Comparison of ENCODE assay signal across 1 cellular context in genomic region chr17:76072149-76072858, GRCh38.
TF ChIP-seq lines count a peak whose summit lies in the region.

TSS of gene SRP68 (minus strand) at chr17:76072517. CDS start at chr17:76072491, 26 bp downstream.

TF ChIP-seq in H1, 55 proteins besides CTCF, POLR2A, EP300 and RAD21:
- no peak for TF ChIP-seq SRF (IDR thresholded peaks at IDR 0.05; ENCODE audit: low read depth, low read length)
- no peak for TF ChIP-seq SIRT6 (IDR thresholded peaks at IDR 0.05; ENCODE audit: low read length)
- peak; percentile 97 for TF ChIP-seq MAX (IDR thresholded peaks at IDR 0.05)
- no peak for TF ChIP-seq BCL11A (IDR thresholded peaks at IDR 0.05; ENCODE audit: low read depth in 2 of 2, low read length in 2 of 2)
- no peak for TF ChIP-seq RFX5 (IDR thresholded peaks at IDR 0.05; ENCODE audit: borderline replicate concordance, low read depth, low read length)
- no peak for TF ChIP-seq GTF2F1 (IDR thresholded peaks at IDR 0.05; ENCODE audit: borderline replicate concordance, low read depth, low read length)
- TF ChIP-seq ASH2L (IDR thresholded peaks at IDR 0.05; ENCODE audit: low read length) = peak; percentile 95
- TF ChIP-seq, protein P1, sequence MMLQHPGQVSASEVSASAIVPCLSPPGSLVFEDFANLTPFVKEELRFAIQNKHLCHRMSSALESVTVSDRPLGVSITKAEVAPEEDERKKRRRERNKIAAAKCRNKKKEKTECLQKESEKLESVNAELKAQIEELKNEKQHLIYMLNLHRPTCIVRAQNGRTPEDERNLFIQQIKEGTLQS (IDR thresholded peaks at IDR 0.05; ENCODE audit: insufficient read depth, low read depth, low read length) = no peak
- TF ChIP-seq MAFK (IDR thresholded peaks at IDR 0.05; ENCODE audit: low read depth, low read length) = no peak
- TF ChIP-seq KDM5A (IDR thresholded peaks at IDR 0.05; ENCODE audit: low read length) = no peak
- no peak for TF ChIP-seq FOSL1 (IDR thresholded peaks at IDR 0.05; ENCODE audit: insufficient read depth, low read depth, low read length)
- TF ChIP-seq CHD2 (IDR thresholded peaks at IDR 0.05; ENCODE audit: low read length) = no peak
- TF ChIP-seq E2F6 (IDR thresholded peaks at IDR 0.05) = peak; percentile 91
- TF ChIP-seq BRCA1 (IDR thresholded peaks at IDR 0.05; ENCODE audit: low read depth, low read length) = no peak
- TF ChIP-seq, protein P2, sequence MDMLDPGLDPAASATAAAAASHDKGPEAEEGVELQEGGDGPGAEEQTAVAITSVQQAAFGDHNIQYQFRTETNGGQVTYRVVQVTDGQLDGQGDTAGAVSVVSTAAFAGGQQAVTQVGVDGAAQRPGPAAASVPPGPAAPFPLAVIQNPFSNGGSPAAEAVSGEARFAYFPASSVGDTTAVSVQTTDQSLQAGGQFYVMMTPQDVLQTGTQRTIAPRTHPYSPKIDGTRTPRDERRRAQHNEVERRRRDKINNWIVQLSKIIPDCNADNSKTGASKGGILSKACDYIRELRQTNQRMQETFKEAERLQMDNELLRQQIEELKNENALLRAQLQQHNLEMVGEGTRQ (IDR thresholded peaks at IDR 0.05; ENCODE audit: low read length) = no peak
- TF ChIP-seq SIN3A (conservative IDR thresholded peaks at IDR 0.05 in 1 of 2, IDR thresholded peaks at IDR 0.05 in 1 of 2; ENCODE audit: low read depth in 1 of 2, low read length in 2 of 2) = peak; percentile 53 to 91; a peak in 2 of 4 replicates
- TF ChIP-seq CEBPB (IDR thresholded peaks at IDR 0.05; ENCODE audit: low read depth, low read length) = no peak
- TF ChIP-seq KDM4A (IDR thresholded peaks at IDR 0.05; ENCODE audit: low read depth, low read length, severe bottlenecking) = peak; percentile 46
- TF ChIP-seq RXRA (IDR thresholded peaks at IDR 0.05; ENCODE audit: insufficient read depth, low read depth, low read length) = no peak
- TF ChIP-seq SP4 (IDR thresholded peaks at IDR 0.05; ENCODE audit: low read length) = no peak
- TF ChIP-seq NRF1 (IDR thresholded peaks at IDR 0.05; ENCODE audit: low read depth, low read length) = peak; percentile 59
- peak; percentile 93 for TF ChIP-seq YY1 (IDR thresholded peaks at IDR 0.05; ENCODE audit: low read depth, low read length)
- no peak for TF ChIP-seq KDM1A (IDR thresholded peaks at IDR 0.05; ENCODE audit: borderline replicate concordance, low read length)
- TF ChIP-seq SP1 (IDR thresholded peaks at IDR 0.05; ENCODE audit: low read depth, low read length) = no peak
- TF ChIP-seq GABPA (IDR thresholded peaks at IDR 0.05; ENCODE audit: borderline replicate concordance, insufficient read depth, low read length) = peak; percentile 15; the same call in 1 of the 2 replicates
- no peak for TF ChIP-seq POU5F1 (IDR thresholded peaks at IDR 0.05; ENCODE audit: low read depth, low read length)
- TF ChIP-seq SIX5 (IDR thresholded peaks at IDR 0.05; ENCODE audit: low read depth, low read length) = no peak
- peak; percentile 52; the same call in 1 of the 2 replicates for TF ChIP-seq POLR2AphosphoS5 (IDR thresholded peaks at IDR 0.05; ENCODE audit: low read depth, low read length)
- no peak for TF ChIP-seq TCF12 (IDR thresholded peaks at IDR 0.05; ENCODE audit: low read depth, low read length)
- TF ChIP-seq CBX8 (IDR thresholded peaks at IDR 0.05; ENCODE audit: borderline replicate concordance, low read depth, low read length) = no peak
- peak; percentile 86; the same call in 1 of the 2 replicates for TF ChIP-seq TAF1 (IDR thresholded peaks at IDR 0.05; ENCODE audit: low read depth, low read length)
- TF ChIP-seq BACH1 (IDR thresholded peaks at IDR 0.05; ENCODE audit: low read length) = 0 out of 2 replicates have a peak, but pooled peaks have one; percentile 5
- TF ChIP-seq PHF8 (conservative IDR thresholded peaks at IDR 0.05; ENCODE audit: low read depth, low read length) = peak; percentile 87
- TF ChIP-seq JUN (IDR thresholded peaks at IDR 0.05; ENCODE audit: low read depth, low read length) = no peak
- TF ChIP-seq SP2 (IDR thresholded peaks at IDR 0.05; ENCODE audit: low read length) = peak; percentile 48; the same call in 1 of the 2 replicates
- no peak for TF ChIP-seq SAP30 (IDR thresholded peaks at IDR 0.05; ENCODE audit: insufficient read depth, insufficient replicate concordance, low read length)
- TF ChIP-seq RBBP5 (IDR thresholded peaks at IDR 0.05; ENCODE audit: borderline replicate concordance, low read depth, low read length) = peak; percentile 45; the same call in 1 of the 2 replicates
- no peak for TF ChIP-seq SUZ12 (IDR thresholded peaks at IDR 0.05; ENCODE audit: low read length)
- TF ChIP-seq EZH2 (IDR thresholded peaks at IDR 0.05; ENCODE audit: low read depth, low read length, severe bottlenecking) = no peak
- TF ChIP-seq, protein P3, sequence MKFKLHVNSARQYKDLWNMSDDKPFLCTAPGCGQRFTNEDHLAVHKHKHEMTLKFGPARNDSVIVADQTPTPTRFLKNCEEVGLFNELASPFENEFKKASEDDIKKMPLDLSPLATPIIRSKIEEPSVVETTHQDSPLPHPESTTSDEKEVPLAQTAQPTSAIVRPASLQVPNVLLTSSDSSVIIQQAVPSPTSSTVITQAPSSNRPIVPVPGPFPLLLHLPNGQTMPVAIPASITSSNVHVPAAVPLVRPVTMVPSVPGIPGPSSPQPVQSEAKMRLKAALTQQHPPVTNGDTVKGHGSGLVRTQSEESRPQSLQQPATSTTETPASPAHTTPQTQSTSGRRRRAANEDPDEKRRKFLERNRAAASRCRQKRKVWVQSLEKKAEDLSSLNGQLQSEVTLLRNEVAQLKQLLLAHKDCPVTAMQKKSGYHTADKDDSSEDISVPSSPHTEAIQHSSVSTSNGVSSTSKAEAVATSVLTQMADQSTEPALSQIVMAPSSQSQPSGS (IDR thresholded peaks at IDR 0.05; ENCODE audit: low read length) = no peak
- no peak for TF ChIP-seq CHD1 (IDR thresholded peaks at IDR 0.05; ENCODE audit: low read depth, low read length)
- TF ChIP-seq CBX5 (IDR thresholded peaks at IDR 0.05; ENCODE audit: low read depth, low read length) = no peak
- no peak for TF ChIP-seq CTBP2 (IDR thresholded peaks at IDR 0.05; ENCODE audit: borderline replicate concordance, insufficient read depth, insufficient read length, low read length)
- TF ChIP-seq CREB1 (IDR thresholded peaks at IDR 0.05) = peak; percentile 50
- TF ChIP-seq JUND (IDR thresholded peaks at IDR 0.05; ENCODE audit: low read length) = no peak
- TF ChIP-seq HDAC2 (IDR thresholded peaks at IDR 0.05; ENCODE audit: borderline replicate concordance in 1 of 2, low read depth in 2 of 2, low read length in 2 of 2) = no peak
- TF ChIP-seq TAF7 (optimal IDR thresholded peaks at IDR 0.05; ENCODE audit: borderline replicate concordance, low read depth, low read length) = peak; percentile 80
- no peak for TF ChIP-seq RNF2 (IDR thresholded peaks at IDR 0.05; ENCODE audit: borderline replicate concordance, low read depth, low read length, missing control alignments, poor library complexity, severe bottlenecking)
- no peak for TF ChIP-seq ZNF274 (IDR thresholded peaks at IDR 0.05; ENCODE audit: borderline replicate concordance, extremely low read depth, low read length)
- peak; percentile 86 for TF ChIP-seq TBP (IDR thresholded peaks at IDR 0.05; ENCODE audit: low read depth, low read length)
- TF ChIP-seq TEAD4 (IDR thresholded peaks at IDR 0.05; ENCODE audit: low read depth, low read length) = peak; percentile 27; the same call in 1 of the 2 replicates
- no peak for TF ChIP-seq CHD7 (IDR thresholded peaks at IDR 0.05; ENCODE audit: insufficient replicate concordance, low read length)
- no peak for TF ChIP-seq HDAC6 (IDR thresholded peaks at IDR 0.05; ENCODE audit: low read depth, low read length)
- peak; percentile 30; the same call in 1 of the 2 replicates for TF ChIP-seq EGR1 (IDR thresholded peaks at IDR 0.05; ENCODE audit: borderline replicate concordance, low read depth, low read length)
- TF ChIP-seq NANOG (IDR thresholded peaks at IDR 0.05; ENCODE audit: insufficient read depth, low read depth, low read length, poor library complexity, severe bottlenecking) = no peak
TF ChIP-seq in H1: peak in this region for 19.
